Comparison of ENCODE assay signal across 8 cellular contexts in the genomic region with DNA sequence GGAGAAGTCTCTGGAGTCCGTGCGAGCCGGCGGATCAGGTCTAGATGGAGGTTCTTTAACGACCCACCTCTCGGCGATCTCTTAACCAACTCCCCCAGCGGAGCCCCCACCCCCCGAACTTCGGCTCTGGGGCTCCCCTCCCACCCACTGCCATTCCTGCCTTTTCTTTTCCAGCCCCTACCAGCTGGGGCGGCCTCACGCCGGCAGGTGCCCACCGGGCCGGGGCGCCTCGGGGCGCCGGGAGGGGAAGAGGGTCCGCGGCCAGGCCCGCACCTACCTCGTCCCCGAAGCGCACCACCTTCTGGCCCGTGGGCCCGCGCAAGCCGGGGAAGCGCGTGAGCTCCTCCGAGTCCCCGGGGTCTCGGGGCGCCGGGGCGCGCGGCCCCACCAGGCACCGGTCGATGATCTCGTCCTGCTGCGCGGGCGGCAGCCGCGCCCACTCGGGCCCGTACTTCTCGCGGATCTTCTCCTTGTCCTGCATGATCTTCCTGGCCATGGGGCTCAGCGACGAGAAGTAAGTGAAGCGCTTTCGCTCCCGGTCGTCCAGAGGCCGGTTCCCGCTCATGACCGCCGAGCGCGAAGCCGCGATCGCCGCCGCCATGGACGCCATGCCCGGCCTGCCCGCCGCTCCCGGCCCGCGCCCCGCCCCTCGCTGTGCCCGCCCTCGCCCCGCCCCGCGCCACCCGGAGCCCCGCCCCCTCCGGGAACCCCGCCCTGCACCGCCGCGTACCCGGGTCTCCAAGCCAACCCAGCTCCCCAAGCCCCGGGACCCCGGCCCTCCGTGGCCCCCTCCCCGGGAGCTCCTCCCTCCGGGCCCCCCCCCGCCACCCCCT. TPM values are rescaled to one million over a fixed set of nuclear protein-coding genes. Genes with fewer than 3 reads are reported as not detected.
DNase-seq lines count a peak whose midpoint lies in the region; ATAC-seq and TF ChIP-seq lines count a peak whose summit lies in the region.

A gene with protein sequence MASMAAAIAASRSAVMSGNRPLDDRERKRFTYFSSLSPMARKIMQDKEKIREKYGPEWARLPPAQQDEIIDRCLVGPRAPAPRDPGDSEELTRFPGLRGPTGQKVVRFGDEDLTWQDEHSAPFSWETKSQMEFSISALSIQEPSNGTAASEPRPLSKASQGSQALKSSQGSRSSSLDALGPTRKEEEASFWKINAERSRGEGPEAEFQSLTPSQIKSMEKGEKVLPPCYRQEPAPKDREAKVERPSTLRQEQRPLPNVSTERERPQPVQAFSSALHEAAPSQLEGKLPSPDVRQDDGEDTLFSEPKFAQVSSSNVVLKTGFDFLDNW (minus strand): TSS at position 619 of the 833 bp plus-strand sequence. CDS start 9 bp downstream, at position 610.

- H3K9me3 ChIP-seq in Karpas-422 (ENCODE audit: low read length) (no peaks in the 10 kb centered on the region), skeletal muscle satellite cell (replicated peaks; ENCODE audit: low read length) (no peaks in the 10 kb centered on the region)

- ATAC-seq in GM21786 (IDR thresholded peaks at IDR 0.05; ENCODE audit: unreplicated experiment), result peak; percentile 78

- no peaks in the 10 kb centered on the region for H3K9me2 ChIP-seq in Karpas-422 (replicated peaks; ENCODE audit: insufficient read depth, low read length)

- peaks cover 15% of the 10 kb centered on the region for H3K4me1 ChIP-seq in Karpas-422 (ENCODE audit: low read length)
- H3K4me1 ChIP-seq in skeletal muscle satellite cell (ENCODE audit: control insufficient read depth, insufficient read depth, low read length), result peaks cover 45% of the 10 kb centered on the region

- H3K27me3 ChIP-seq in Karpas-422 (ENCODE audit: low read length) (no peaks in the 10 kb centered on the region), skeletal muscle satellite cell (ENCODE audit: control insufficient read depth, insufficient read depth, low read length) (no peaks in the 10 kb centered on the region)

- H4K20me1 ChIP-seq in Karpas-422 (ENCODE audit: insufficient read depth, low read depth, low read length), result peaks cover 8% of the 10 kb centered on the region; the same call in 1 of the 2 replicates

- H3K36me3 ChIP-seq in Karpas-422 (ENCODE audit: insufficient read depth, low read length) (no peaks in the 10 kb centered on the region), skeletal muscle satellite cell (ENCODE audit: insufficient read depth, low read length) (no peaks in the 10 kb centered on the region)

- no peak within 1 kb of the TSS for H3K27ac ChIP-seq in Karpas-422 (ENCODE audit: low read length)

- TF ChIP-seq CTCF in astrocyte of the spinal cord (IDR thresholded peaks at IDR 0.05; ENCODE audit: low read depth, low read length), result no peak

- H3K4me2 ChIP-seq in Karpas-422 (ENCODE audit: low read depth, low read length, poor library complexity, severe bottlenecking), result peak within 1 kb of the TSS; percentile 94
- peak within 1 kb of the TSS; percentile 89 for H3K4me2 ChIP-seq in skeletal muscle satellite cell (ENCODE audit: low read length)

- H3K9ac ChIP-seq in Karpas-422 (ENCODE audit: low read length) (peak within 1 kb of the TSS; percentile 77), skeletal muscle satellite cell (ENCODE audit: low read depth, low read length) (peak within 1 kb of the TSS; percentile 95)

- in situ Hi-C loops in astrocyte of the spinal cord (cut with HindIII; ENCODE audit: low sequenced_read_pairs), result no loop called here

- no peaks in the 10 kb centered on the region for H3K79me2 ChIP-seq in Karpas-422 (ENCODE audit: low read length)

- DNase-seq in EL (peak; percentile 65), Karpas-422 (peak; percentile 76), T1000 (lab: John Stamatoyannopoulos, UW) (peak; percentile 51), astrocyte of the spinal cord (ENCODE audit: low read depth, low spot score) (peak; percentile 31), putamen (ENCODE audit: low spot score) (no peak)

- H3K4me3 ChIP-seq in Karpas-422 (ENCODE audit: low read length), result peak within 1 kb of the TSS; percentile 88
- H3K4me3 ChIP-seq in astrocyte of the spinal cord (ENCODE audit: low read depth, low read length), result peak within 1 kb of the TSS; percentile 75
- peak within 1 kb of the TSS; percentile 80 for H3K4me3 ChIP-seq in iPS-11a (ENCODE audit: low read depth, low read length)
- H3K4me3 ChIP-seq in skeletal muscle satellite cell (ENCODE audit: low read length), result peak within 1 kb of the TSS; percentile 97

- peak within 1 kb of the TSS; percentile 97 for H2AFZ ChIP-seq in Karpas-422 (ENCODE audit: low read length)

RNA-seq across cellular contexts. Expression of the gene that starts here (rescaled TPM):
- 3.0 and 3.7 TPM in 2 replicates for total RNA-seq in Karpas-422 (2014; rRNA removed; shearing (Covaris generic); ENCODE audit: low replicate concordance)
- 12.9 and 33.9 TPM in 2 replicates for total RNA-seq in skeletal muscle satellite cell (2012; rRNA removed)
